In genomic region chr16:75379339-75379738, GRCh38 we compare ENCODE assay signal across 12 cellular contexts. TPM values are rescaled to one million over a fixed set of nuclear protein-coding genes. Genes with fewer than 3 reads are reported as not detected.
A peak's percentile ranks its signal among the peaks of the same experiment; 100 is the strongest.
DNase-seq lines count a peak whose midpoint lies in the region; ATAC-seq, FAIRE-seq and TF ChIP-seq lines count a peak whose summit lies in the region.
"Had no signal": no experiment of that assay in that cellular context is flagged by ENCODE, and none has a peak within 500 bp of the region (broad histone marks: within the 10 kb centered on the region; RNA-seq: fewer than 3 reads in every experiment).

No MANE protein-coding gene starts in this region.

- H2AFZ ChIP-seq in osteoblast (ENCODE audit: low read length) = no peak overlapping the region

- no peak overlapping the region for H3K4me3 ChIP-seq in osteoblast (ENCODE audit: insufficient read depth, low read length)
- H3K4me3 ChIP-seq: left ventricle myocardium inferior, transverse colon had no signal

- POLR2A ChIA-PET in activated CD4-positive, alpha-beta T cell treated with anti-CD3 and anti-CD28 coated beads, Interleukin-2, amount 10 ng/mL, durations not matched to agents 7 days and 5 days (lab: Charles Lee) = no interaction called here

- H3K36me3 Mint-ChIP-seq in activated CD4-positive, alpha-beta T cell treated with anti-CD3 and anti-CD28 coated beads, Interleukin-2, amount 10 ng/mL, durations not matched to agents 7 days and 5 days (ENCODE audit: low read depth) = peaks cover 64% of the 10 kb centered on the region

- no peaks in the 10 kb centered on the region for H3K9me3 Mint-ChIP-seq in activated CD4-positive, alpha-beta T cell treated with anti-CD3 and anti-CD28 coated beads, Interleukin-2, amount 10 ng/mL, durations not matched to agents 7 days and 5 days

- H3K4me1 Mint-ChIP-seq in activated CD4-positive, alpha-beta T cell treated with anti-CD3 and anti-CD28 coated beads, Interleukin-2, amount 10 ng/mL, durations not matched to agents 7 days and 5 days = peaks cover 36% of the 10 kb centered on the region

- H4K20me1 ChIP-seq in osteoblast (ENCODE audit: insufficient read depth, low read length) = no peaks in the 10 kb centered on the region

- peaks cover 38% of the 10 kb centered on the region for H3K4me1 ChIP-seq in osteoblast (ENCODE audit: insufficient read depth, low read length)

- peak overlapping the region; percentile 46 for H3K27ac Mint-ChIP-seq in activated CD4-positive, alpha-beta T cell treated with anti-CD3 and anti-CD28 coated beads, Interleukin-2, amount 10 ng/mL, durations not matched to agents 7 days and 5 days

- H3K79me2 ChIP-seq in osteoblast (ENCODE audit: insufficient read depth, low read length) = peaks cover 7% of the 10 kb centered on the region

- DNase-seq in activated CD4-positive, alpha-beta T cell treated with anti-CD3 and anti-CD28 coated beads, Interleukin-2, amount 10 ng/mL, durations not matched to agents 7 days and 5 days = no peak
- no peak for DNase-seq in activated CD4-positive, alpha-beta T cell treated with anti-CD3 and anti-CD28 coated beads, Interleukin-2, amount 50 U/mL, for 1 hour
- DNase-seq in osteoblast (ENCODE audit: insufficient read length, low spot score, missing footprints) (no peak), dedifferentiated amniotic fluid mesenchymal stem cell (ENCODE audit: extremely low spot score) (no peak), HTR-8/SVneo (ENCODE audit: insufficient read length, low spot score) (no peak)
- DNase-seq: ACHN, left ventricle myocardium inferior, transverse colon had no signal

- H3K36me3 ChIP-seq in osteoblast (ENCODE audit: insufficient read depth, low read length) = peaks cover 3% of the 10 kb centered on the region
- H3K36me3 ChIP-seq: left ventricle myocardium inferior, transverse colon had no signal

- H3K4me3 Mint-ChIP-seq in activated CD4-positive, alpha-beta T cell treated with anti-CD3 and anti-CD28 coated beads, Interleukin-2, amount 10 ng/mL, durations not matched to agents 7 days and 5 days = peak overlapping the region; percentile 17

- CTCF ChIA-PET in activated CD4-positive, alpha-beta T cell treated with anti-CD3 and anti-CD28 coated beads, Interleukin-2, amount 10 ng/mL, durations not matched to agents 7 days and 5 days (lab: Charles Lee) = interaction anchor here (1.1 to 2.4 kb wide), 2 partner anchors 8 to 233 kb away, joined by 3 to 6 read pairs; no protein-coding TSS in a partner anchor

- no peak for FAIRE-seq in HTR-8/SVneo (lab: Jason Lieb, UNC)

- no peaks in the 10 kb centered on the region for H3K27me3 ChIP-seq in osteoblast (ENCODE audit: insufficient read depth, low read length)
- H3K27me3 ChIP-seq: transverse colon had no signal

- H3K27me3 Mint-ChIP-seq in activated CD4-positive, alpha-beta T cell treated with anti-CD3 and anti-CD28 coated beads, Interleukin-2, amount 10 ng/mL, durations not matched to agents 7 days and 5 days = peaks cover 46% of the 10 kb centered on the region

- ATAC-seq in GM21723 (IDR thresholded peaks at IDR 0.05; ENCODE audit: unreplicated experiment) (peak; percentile 69), HG03558 (IDR thresholded peaks at IDR 0.05; ENCODE audit: extremely low read depth, unreplicated experiment) (peak; percentile 76), GM19455 (IDR thresholded peaks at IDR 0.05; ENCODE audit: unreplicated experiment) (no peak)

- peak overlapping the region; percentile 89 for H3K27ac ChIP-seq in osteoblast (ENCODE audit: low read depth, low read length)
- H3K27ac ChIP-seq: RWPE1 had no signal

- H3K9me3 ChIP-seq in osteoblast (ENCODE audit: low read depth, low read length) = no peaks in the 10 kb centered on the region
- H3K9me3 ChIP-seq: left ventricle myocardium inferior, transverse colon had no signal

- TF ChIP-seq CTCF in osteoblast (IDR thresholded peaks at IDR 0.05; ENCODE audit: extremely low read depth, low read depth, low read length) = no peak

- H3K4me2 ChIP-seq in osteoblast (ENCODE audit: insufficient read depth, low read length) = no peak overlapping the region

RNA-seq across cellular contexts. Expression of gene CFDP1, which starts 54.0 kb away (rescaled TPM):
- 10 to 100 TPM; 42.4 to 43.7 TPM for total RNA-seq in activated CD4-positive, alpha-beta T cell treated with anti-CD3 and anti-CD28 coated beads, Interleukin-2, amount 10 ng/mL, durations not matched to agents 7 days and 5 days
- 37.7 and 41.3 TPM in 2 replicates for total RNA-seq in osteoblast
